ENCODE assay signal across 11 cellular contexts in the genomic region with DNA sequence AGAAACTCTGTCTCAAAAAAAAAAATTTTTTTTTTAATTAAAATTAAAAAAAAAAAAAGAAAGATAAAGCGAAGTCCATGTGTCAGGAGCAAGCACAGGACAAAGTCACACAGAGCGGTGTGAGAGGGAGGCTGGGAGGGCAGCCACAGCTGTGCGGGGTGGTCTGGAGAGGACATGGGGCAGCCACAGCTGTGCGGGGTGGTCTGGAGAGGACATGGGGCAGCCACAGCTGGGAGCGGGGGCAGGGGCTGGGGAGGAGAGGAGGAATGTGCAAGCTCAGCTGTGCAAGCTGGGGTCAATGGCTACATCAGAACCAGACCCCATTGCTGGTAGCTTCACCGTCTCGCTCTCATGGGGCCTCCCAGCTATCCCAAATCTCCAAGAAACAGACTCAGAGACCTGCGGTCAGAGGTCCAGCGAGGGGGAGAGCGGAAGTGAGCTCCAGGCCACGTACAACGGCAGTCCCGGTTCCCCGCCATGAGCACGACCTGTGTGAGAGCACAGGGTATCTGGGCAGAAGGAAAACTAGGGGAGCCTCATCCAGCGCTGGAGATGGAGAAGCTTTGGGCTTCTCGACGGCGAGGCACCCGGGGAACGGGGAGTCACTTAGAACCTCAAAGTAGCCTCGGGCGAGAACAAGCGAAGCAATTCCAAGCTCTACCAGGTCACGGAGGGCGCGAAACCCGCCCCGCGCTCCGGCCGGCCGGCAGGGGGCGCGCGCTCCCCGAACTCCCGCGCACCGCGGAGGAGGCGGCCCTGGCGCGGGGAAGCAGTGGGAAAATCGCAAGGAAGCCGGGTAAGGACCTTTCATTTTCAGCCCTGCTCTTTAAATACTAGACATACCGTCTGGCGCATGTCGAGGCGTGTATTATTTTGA. TPM values are rescaled to one million over a fixed set of nuclear protein-coding genes. Genes with fewer than 3 reads are reported as not detected.
DNase-seq lines count a peak whose midpoint lies in the region; ATAC-seq and TF ChIP-seq lines count a peak whose summit lies in the region.
"Not testable (repeated sequence)": the region's sequence is repeated elsewhere in the genome, so short reads cannot be mapped to it uniquely, and the experiment has no call there.
"Had no signal": no experiment of that assay in that cellular context is flagged by ENCODE, and none has a peak within 500 bp of the region (broad histone marks: within the 10 kb centered on the region; RNA-seq: fewer than 3 reads in every experiment).

No MANE protein-coding gene starts in this region.

- H3K27me3 ChIP-seq in CD4-positive, alpha-beta T cell (ENCODE audit: control insufficient read depth, insufficient read depth, low read length); OCI-LY3 (ENCODE audit: low read depth, low read length); gastrocnemius medialis: not testable (repeated sequence)

- not testable (repeated sequence) for H4K20me1 ChIP-seq in OCI-LY3 (ENCODE audit: insufficient read depth, low read length)

- H3K27me3 Mint-ChIP-seq in CD4-positive, alpha-beta T cell; activated naive CD8-positive, alpha-beta T cell treated with anti-CD3 and anti-CD28 coated beads, Interleukin-2, amount 10 ng/mL, durations not matched to agents 7 days and 5 days; immature natural killer cell (ENCODE audit: low read depth in 3 of 3): not testable (repeated sequence)

- TF ChIP-seq POLR2A in gastrocnemius medialis (IDR thresholded peaks at IDR 0.05) = not testable (repeated sequence)

- in situ Hi-C loops in gastrocnemius medialis (cut with MboI; ENCODE audit: low sequenced_read_pairs in 4 of 4) = loop anchor here in 1 of 4 donors (25.0 kb wide), 1 partner anchor 830 kb away; a partner anchor contains a TSS

- H3K27ac ChIP-seq in CD4-positive, alpha-beta T cell (ENCODE audit: low read depth, low read length); OCI-LY3 (ENCODE audit: low read length): not testable (repeated sequence)
- peak overlapping the region in 1 of 4 donors; percentile 59 for H3K27ac ChIP-seq in gastrocnemius medialis

- intact Hi-C loops in CD4-positive, alpha-beta T cell (cut with DNase I, micrococcal nuclease) = loop anchor here in 1 of 2 experiments (2.0 to 10.0 kb wide), 2 partner anchors 139 to 493 kb away; no protein-coding TSS in a partner anchor
- intact Hi-C loops in gastrocnemius medialis (cut with DNase I; ENCODE audit: low total_unique reads) = not testable (repeated sequence)

- not testable (repeated sequence) for H3K4me1 Mint-ChIP-seq in CD4-positive, alpha-beta T cell (ENCODE audit: low read depth); activated naive CD8-positive, alpha-beta T cell treated with anti-CD3 and anti-CD28 coated beads, Interleukin-2, amount 10 ng/mL, durations not matched to agents 7 days and 5 days
- H3K4me1 Mint-ChIP-seq in immature natural killer cell = peaks cover 10 to 13% of the 10 kb centered on the region in 2 donors

- H3K36me3 ChIP-seq in OCI-LY3 (replicated peaks; ENCODE audit: low read depth, low read length); gastrocnemius medialis: not testable (repeated sequence)

- H3K36me3 Mint-ChIP-seq in CD4-positive, alpha-beta T cell (ENCODE audit: low read depth); activated naive CD8-positive, alpha-beta T cell treated with anti-CD3 and anti-CD28 coated beads, Interleukin-2, amount 10 ng/mL, durations not matched to agents 7 days and 5 days; immature natural killer cell: not testable (repeated sequence)

- not testable (repeated sequence) for H3K79me2 ChIP-seq in OCI-LY3 (ENCODE audit: low read length)

- not testable (repeated sequence) for H3K4me3 Mint-ChIP-seq in CD4-positive, alpha-beta T cell; activated naive CD8-positive, alpha-beta T cell treated with anti-CD3 and anti-CD28 coated beads, Interleukin-2, amount 10 ng/mL, durations not matched to agents 7 days and 5 days
- peak overlapping the region in 3 of 5 donors; percentile 77 to 81 (median 80) for H3K4me3 Mint-ChIP-seq in immature natural killer cell

- H3K9ac ChIP-seq in OCI-LY3 (ENCODE audit: low read length) = peak overlapping the region; percentile 43; the same call in 1 of the 2 replicates

- H2AFZ ChIP-seq in OCI-LY3 (ENCODE audit: low read depth, low read length) = not testable (repeated sequence)

- H3K4me1 ChIP-seq in OCI-LY3 (ENCODE audit: low read length); gastrocnemius medialis: not testable (repeated sequence)

- not testable (repeated sequence) for H3K9me3 Mint-ChIP-seq in CD4-positive, alpha-beta T cell; activated naive CD8-positive, alpha-beta T cell treated with anti-CD3 and anti-CD28 coated beads, Interleukin-2, amount 10 ng/mL, durations not matched to agents 7 days and 5 days; immature natural killer cell

- peak; percentile 95 for ATAC-seq in CD4-positive, alpha-beta T cell (ENCODE audit: poor library complexity)
- ATAC-seq in GM19043 (IDR thresholded peaks at IDR 0.05; ENCODE audit: low read depth, unreplicated experiment) = peak; percentile 77
- peak; percentile 93 for ATAC-seq in GM21825 (IDR thresholded peaks at IDR 0.05; ENCODE audit: unreplicated experiment)
- ATAC-seq in HG03066 (IDR thresholded peaks at IDR 0.05; ENCODE audit: low read depth, unreplicated experiment) = peak; percentile 81
- peak; percentile 94 for ATAC-seq in activated naive CD8-positive, alpha-beta T cell treated with anti-CD3 and anti-CD28 coated beads, Interleukin-2, amount 10 ng/mL, durations not matched to agents 7 days and 5 days (ENCODE audit: low read depth)
- peak; percentile 98 for ATAC-seq in gastrocnemius medialis

- not testable (repeated sequence) for H3K9me3 ChIP-seq in CD4-positive, alpha-beta T cell (ENCODE audit: control insufficient read depth, low read length); OCI-LY3 (ENCODE audit: insufficient read depth, low read length); gastrocnemius medialis

- H3K27ac Mint-ChIP-seq in CD4-positive, alpha-beta T cell; activated naive CD8-positive, alpha-beta T cell treated with anti-CD3 and anti-CD28 coated beads, Interleukin-2, amount 10 ng/mL, durations not matched to agents 7 days and 5 days; immature natural killer cell: not testable (repeated sequence)

- CTCF ChIA-PET in CD4-positive, alpha-beta T cell (lab: Charles Lee) = not testable (repeated sequence)

- H3K4me3 ChIP-seq in OCI-LY3 (ENCODE audit: low read length) = peak overlapping the region; percentile 61; the same call in 1 of the 2 replicates
- H3K4me3 ChIP-seq in gastrocnemius medialis = peak overlapping the region in 2 of 4 donors; percentile 34 to 42

- POLR2A ChIA-PET in CD4-positive, alpha-beta T cell (lab: Charles Lee); activated naive CD8-positive, alpha-beta T cell treated with anti-CD3 and anti-CD28 coated beads, Interleukin-2, amount 10 ng/mL, durations not matched to agents 7 days and 5 days (lab: Charles Lee): not testable (repeated sequence)

- not testable (repeated sequence) for DNase-seq in CD4-positive, alpha-beta T cell
- peak; percentile 41 for DNase-seq in activated naive CD8-positive, alpha-beta T cell treated with anti-CD3 and anti-CD28 coated beads, Interleukin-2, amount 10 ng/mL, durations not matched to agents 7 days and 5 days
- DNase-seq in immature natural killer cell (peak; percentile 33 to 42 (median 41)), gastrocnemius medialis (peak in 1 of 2 donors; percentile 25)

- peak overlapping the region; percentile 44 for H3K4me2 ChIP-seq in OCI-LY3 (ENCODE audit: low read length)

- not testable (repeated sequence) for TF ChIP-seq CTCF in CD4-positive, alpha-beta T cell (IDR thresholded peaks at IDR 0.05); OCI-LY3 (IDR thresholded peaks at IDR 0.05; ENCODE audit: low read depth, low read length)
- peak in 1 of 5 experiments; percentile 11 for TF ChIP-seq CTCF in gastrocnemius medialis (IDR thresholded peaks at IDR 0.05 in 4 of 5, conservative IDR thresholded peaks at IDR 0.05 in 1 of 5)

RNA-seq across cellular contexts. Expression of a gene that starts 23.3 kb away (rescaled TPM):
- under 1 TPM; 0.36 to 0.64 TPM for total RNA-seq in CD4-positive, alpha-beta T cell
- total RNA-seq in activated naive CD8-positive, alpha-beta T cell treated with anti-CD3 and anti-CD28 coated beads, Interleukin-2, amount 10 ng/mL, durations not matched to agents 7 days and 5 days = under 1 TPM in 1 of 2 experiments, not detected in 1; 0.40 TPM
- 1 to 10 TPM in 1 of 3 donors, under 1 TPM in 2; 0.56 to 1.3 (median 0.86) TPM for polyA plus RNA-seq in immature natural killer cell
- not detected for total RNA-seq in gastrocnemius medialis
- total RNA-seq: dermis microvascular lymphatic vessel endothelial cell, kidney epithelial cell, occipital lobe had no signal

RNA-seq across cellular contexts. Expression of a gene that starts 34.1 kb away (rescaled TPM):
- 1,000 to 10,000 TPM; 2,404 to 2,435 TPM for total RNA-seq in CD4-positive, alpha-beta T cell
- total RNA-seq in activated naive CD8-positive, alpha-beta T cell treated with anti-CD3 and anti-CD28 coated beads, Interleukin-2, amount 10 ng/mL, durations not matched to agents 7 days and 5 days = 1,000 to 10,000 TPM; 1,103 to 1,162 TPM
- polyA plus RNA-seq in immature natural killer cell = 100 to 1,000 TPM in 1 of 3 donors, 10 to 100 TPM in 2; 45.7 to 110 (median 73.3) TPM
- total RNA-seq in gastrocnemius medialis = 100 to 1,000 TPM in 3 of 4 donors, 10 to 100 TPM in 1; 72.4 to 209 (median 157) TPM

RNA-seq across cellular contexts. Expression of a gene that starts 41.2 kb away (rescaled TPM):
- total RNA-seq in CD4-positive, alpha-beta T cell = 100 to 1,000 TPM; 150 to 152 TPM
- total RNA-seq in activated naive CD8-positive, alpha-beta T cell treated with anti-CD3 and anti-CD28 coated beads, Interleukin-2, amount 10 ng/mL, durations not matched to agents 7 days and 5 days = 100 to 1,000 TPM; 255 to 294 TPM
- 100 to 1,000 TPM; 240 to 326 (median 325) TPM for polyA plus RNA-seq in immature natural killer cell
- total RNA-seq in gastrocnemius medialis = 100 to 1,000 TPM; 141 to 306 (median 275) TPM

Comparison
In these comparisons a context has a peak if more than half of its experiments do, and no peak if none do; other contexts are left out.
1. RNA of a gene that starts 34.1 kb away (total RNA-seq): 2,404 to 2,435 TPM in CD4-positive, alpha-beta T cell and 1,103 to 1,162 TPM in activated naive CD8-positive, alpha-beta T cell treated with anti-CD3 and anti-CD28 coated beads, Interleukin-2, amount 10 ng/mL, durations not matched to agents 7 days and 5 days; 72.4 to 209 TPM in gastrocnemius medialis; every median in the first group is over 4 times any median in the second.
2. Peak in every context shown above with its lines, with median percentiles within 50 percentile points of each other: ATAC-seq.